Comparison of ENCODE assay signal across 8 cellular contexts in the genomic region with DNA sequence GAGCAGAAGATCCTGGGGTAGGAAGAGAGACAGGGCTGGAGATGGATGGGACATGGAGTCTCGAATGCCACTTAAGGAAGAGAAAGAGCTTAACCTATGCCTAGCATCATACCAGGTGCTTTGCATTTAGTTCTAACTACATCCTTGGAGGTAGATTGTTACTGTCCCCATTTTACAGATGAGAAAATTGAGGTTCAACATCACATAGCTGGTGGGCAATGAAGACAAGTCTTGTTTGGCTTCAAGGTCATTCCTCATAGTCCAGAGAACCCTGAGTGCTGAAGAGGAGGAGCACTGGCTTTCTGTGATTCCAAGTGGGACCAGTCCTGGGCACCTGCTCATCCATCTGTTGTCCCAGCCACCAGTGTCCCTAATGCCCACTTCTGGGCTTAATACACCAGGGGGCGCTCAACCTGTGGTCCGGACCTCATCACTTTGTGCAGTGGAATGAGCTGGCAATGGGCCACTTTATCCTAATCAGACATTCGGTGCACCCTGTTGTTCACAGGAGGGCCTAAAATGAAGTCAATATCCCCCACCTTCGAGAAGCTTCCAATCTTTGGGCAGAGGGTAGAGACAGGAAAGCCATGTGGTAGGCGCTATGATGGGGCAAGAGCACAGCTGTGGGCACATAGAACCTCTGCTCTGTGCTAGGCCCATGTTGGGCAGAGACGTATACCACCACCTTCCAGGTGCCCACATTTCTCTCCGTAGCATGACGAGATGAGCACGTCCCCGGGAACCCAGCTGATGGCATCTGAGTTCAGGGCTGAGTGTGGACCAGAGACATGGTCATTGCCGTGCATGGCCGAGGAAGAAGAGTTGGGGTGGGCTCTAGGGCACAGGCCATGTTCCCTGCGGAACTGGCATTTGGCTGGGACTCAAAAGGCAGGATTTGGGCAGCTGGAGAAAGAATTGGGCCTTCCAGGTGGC. TPM values are rescaled to one million over a fixed set of nuclear protein-coding genes. Genes with fewer than 3 reads are reported as not detected.
DNase-seq lines count a peak whose midpoint lies in the region; ATAC-seq and TF ChIP-seq lines count a peak whose summit lies in the region.

No MANE protein-coding gene starts in this region.

- no peaks in the 10 kb centered on the region for H3K9me3 ChIP-seq in WERI-Rb-1 (ENCODE audit: severe bottlenecking)
- no peaks in the 10 kb centered on the region for H3K9me3 ChIP-seq in neural progenitor cell (ENCODE audit: low read depth)

- H3K27ac ChIP-seq in WERI-Rb-1 (no peak overlapping the region), neural progenitor cell (no peak overlapping the region)

- H3K4me3 ChIP-seq in WERI-Rb-1 (ENCODE audit: low read depth, low read length) (no peak overlapping the region), neural progenitor cell (no peak overlapping the region)

- H4K20me1 ChIP-seq in neural progenitor cell (ENCODE audit: low read depth): peaks cover 5% of the 10 kb centered on the region

- no peak overlapping the region for H3K4me2 ChIP-seq in neural progenitor cell

- H3K36me3 ChIP-seq in WERI-Rb-1 (peaks cover 9% of the 10 kb centered on the region), neural progenitor cell (no peaks in the 10 kb centered on the region)

- H3K9ac ChIP-seq in neural progenitor cell: no peak overlapping the region

- peaks cover 9% of the 10 kb centered on the region for H3K27me3 Mint-ChIP-seq in neural progenitor cell (ENCODE audit: insufficient read depth, low read depth)

- peak; percentile 70 for TF ChIP-seq CTCF in WERI-Rb-1 (IDR thresholded peaks at IDR 0.05; ENCODE audit: low read depth, low read length)
- peak; percentile 60 for TF ChIP-seq CTCF in neural progenitor cell (IDR thresholded peaks at IDR 0.05)

- H2AFZ ChIP-seq in neural progenitor cell (replicated peaks): no peak overlapping the region

- H3K9me3 Mint-ChIP-seq in neural progenitor cell: no peaks in the 10 kb centered on the region

- H3K27me3 ChIP-seq in WERI-Rb-1 (ENCODE audit: insufficient read depth, low read depth, severe bottlenecking) (no peaks in the 10 kb centered on the region), neural progenitor cell (no peaks in the 10 kb centered on the region)

- H3K27ac Mint-ChIP-seq in neural progenitor cell: no peak overlapping the region

- H3K36me3 Mint-ChIP-seq in neural progenitor cell: peaks cover 2% of the 10 kb centered on the region

- ATAC-seq in HG02571 (IDR thresholded peaks at IDR 0.05; ENCODE audit: unreplicated experiment) (no peak), GM19023 (IDR thresholded peaks at IDR 0.05; ENCODE audit: unreplicated experiment) (no peak), GM18907 (IDR thresholded peaks at IDR 0.05; ENCODE audit: unreplicated experiment) (no peak)

- peaks cover 12% of the 10 kb centered on the region for H3K79me2 ChIP-seq in neural progenitor cell (ENCODE audit: low read depth)

- H3K4me1 Mint-ChIP-seq in neural progenitor cell: peaks cover 35% of the 10 kb centered on the region

- H3K4me3 Mint-ChIP-seq in neural progenitor cell: no peak overlapping the region

- peak; percentile 67 for DNase-seq in D341Med (ENCODE audit: low spot score)
- DNase-seq in HuH-7.5 (ENCODE audit: low spot score): peak; percentile 58
- peak; percentile 48 for DNase-seq in WERI-Rb-1
- peak; percentile 30 to 58 for DNase-seq in dermis microvascular lymphatic vessel endothelial cell (ENCODE audit: low read depth in 2 of 2)
- peak; percentile 64 for DNase-seq in neural progenitor cell (ENCODE audit: low spot score)

- H3F3A ChIP-seq in neural progenitor cell (ENCODE audit: low read depth): no peaks in the 10 kb centered on the region

- H3K4me1 ChIP-seq in neural progenitor cell: peaks cover 7% of the 10 kb centered on the region

RNA-seq across cellular contexts. Expression of a gene that starts 9.2 kb away (rescaled TPM):
- 12.4 and 15.9 TPM in 2 replicates for total RNA-seq in dermis microvascular lymphatic vessel endothelial cell
- total RNA-seq in neural progenitor cell (ENCODE audit: low replicate concordance): 18.7 and 43.9 TPM in 2 replicates
